ENCODE assay signal across 1 cellular context in genomic region chr1:79124756-79125155, GRCh38.
TF ChIP-seq lines count a peak whose summit lies in the region.

No MANE protein-coding gene starts in this region.

TF ChIP-seq in GM23338, 12 proteins besides CTCF, POLR2A, EP300 and RAD21:
- TF ChIP-seq, protein P1, sequence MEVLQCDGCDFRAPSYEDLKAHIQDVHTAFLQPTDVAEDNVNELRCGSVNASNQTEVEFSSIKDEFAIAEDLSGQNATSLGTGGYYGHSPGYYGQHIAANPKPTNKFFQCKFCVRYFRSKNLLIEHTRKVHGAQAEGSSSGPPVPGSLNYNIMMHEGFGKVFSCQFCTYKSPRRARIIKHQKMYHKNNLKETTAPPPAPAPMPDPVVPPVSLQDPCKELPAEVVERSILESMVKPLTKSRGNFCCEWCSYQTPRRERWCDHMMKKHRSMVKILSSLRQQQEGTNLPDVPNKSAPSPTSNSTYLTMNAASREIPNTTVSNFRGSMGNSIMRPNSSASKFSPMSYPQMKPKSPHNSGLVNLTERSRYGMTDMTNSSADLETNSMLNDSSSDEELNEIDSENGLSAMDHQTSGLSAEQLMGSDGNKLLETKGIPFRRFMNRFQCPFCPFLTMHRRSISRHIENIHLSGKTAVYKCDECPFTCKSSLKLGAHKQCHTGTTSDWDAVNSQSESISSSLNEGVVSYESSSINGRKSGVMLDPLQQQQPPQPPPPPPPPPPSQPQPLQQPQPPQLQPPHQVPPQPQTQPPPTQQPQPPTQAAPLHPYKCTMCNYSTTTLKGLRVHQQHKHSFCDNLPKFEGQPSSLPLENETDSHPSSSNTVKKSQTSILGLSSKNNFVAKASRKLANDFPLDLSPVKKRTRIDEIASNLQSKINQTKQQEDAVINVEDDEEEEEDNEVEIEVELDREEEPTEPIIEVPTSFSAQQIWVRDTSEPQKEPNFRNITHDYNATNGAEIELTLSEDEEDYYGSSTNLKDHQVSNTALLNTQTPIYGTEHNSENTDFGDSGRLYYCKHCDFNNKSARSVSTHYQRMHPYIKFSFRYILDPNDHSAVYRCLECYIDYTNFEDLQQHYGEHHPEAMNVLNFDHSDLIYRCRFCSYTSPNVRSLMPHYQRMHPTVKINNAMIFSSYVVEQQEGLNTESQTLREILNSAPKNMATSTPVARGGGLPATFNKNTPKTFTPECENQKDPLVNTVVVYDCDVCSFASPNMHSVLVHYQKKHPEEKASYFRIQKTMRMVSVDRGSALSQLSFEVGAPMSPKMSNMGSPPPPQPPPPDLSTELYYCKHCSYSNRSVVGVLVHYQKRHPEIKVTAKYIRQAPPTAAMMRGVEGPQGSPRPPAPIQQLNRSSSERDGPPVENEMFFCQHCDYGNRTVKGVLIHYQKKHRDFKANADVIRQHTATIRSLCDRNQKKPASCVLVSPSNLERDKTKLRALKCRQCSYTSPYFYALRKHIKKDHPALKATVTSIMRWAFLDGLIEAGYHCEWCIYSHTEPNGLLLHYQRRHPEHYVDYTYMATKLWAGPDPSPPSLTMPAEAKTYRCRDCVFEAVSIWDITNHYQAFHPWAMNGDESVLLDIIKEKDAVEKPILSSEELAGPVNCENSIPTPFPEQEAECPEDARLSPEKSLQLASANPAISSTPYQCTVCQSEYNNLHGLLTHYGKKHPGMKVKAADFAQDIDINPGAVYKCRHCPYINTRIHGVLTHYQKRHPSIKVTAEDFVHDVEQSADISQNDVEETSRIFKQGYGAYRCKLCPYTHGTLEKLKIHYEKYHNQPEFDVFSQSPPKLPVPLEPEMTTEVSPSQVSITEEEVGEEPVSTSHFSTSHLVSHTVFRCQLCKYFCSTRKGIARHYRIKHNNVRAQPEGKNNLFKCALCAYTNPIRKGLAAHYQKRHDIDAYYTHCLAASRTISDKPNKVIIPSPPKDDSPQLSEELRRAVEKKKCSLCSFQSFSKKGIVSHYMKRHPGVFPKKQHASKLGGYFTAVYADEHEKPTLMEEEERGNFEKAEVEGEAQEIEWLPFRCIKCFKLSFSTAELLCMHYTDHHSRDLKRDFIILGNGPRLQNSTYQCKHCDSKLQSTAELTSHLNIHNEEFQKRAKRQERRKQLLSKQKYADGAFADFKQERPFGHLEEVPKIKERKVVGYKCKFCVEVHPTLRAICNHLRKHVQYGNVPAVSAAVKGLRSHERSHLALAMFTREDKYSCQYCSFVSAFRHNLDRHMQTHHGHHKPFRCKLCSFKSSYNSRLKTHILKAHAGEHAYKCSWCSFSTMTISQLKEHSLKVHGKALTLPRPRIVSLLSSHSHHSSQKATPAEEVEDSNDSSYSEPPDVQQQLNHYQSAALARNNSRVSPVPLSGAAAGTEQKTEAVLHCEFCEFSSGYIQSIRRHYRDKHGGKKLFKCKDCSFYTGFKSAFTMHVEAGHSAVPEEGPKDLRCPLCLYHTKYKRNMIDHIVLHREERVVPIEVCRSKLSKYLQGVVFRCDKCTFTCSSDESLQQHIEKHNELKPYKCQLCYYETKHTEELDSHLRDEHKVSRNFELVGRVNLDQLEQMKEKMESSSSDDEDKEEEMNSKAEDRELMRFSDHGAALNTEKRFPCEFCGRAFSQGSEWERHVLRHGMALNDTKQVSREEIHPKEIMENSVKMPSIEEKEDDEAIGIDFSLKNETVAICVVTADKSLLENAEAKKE (CRISPR knock-in tag; IDR thresholded peaks at IDR 0.05) = no peak
- TF ChIP-seq EZH2phosphoT487 (IDR thresholded peaks at IDR 0.05; ENCODE audit: unreplicated experiment) = no peak
- no peak for TF ChIP-seq NANOG (IDR thresholded peaks at IDR 0.05; ENCODE audit: borderline replicate concordance)
- no peak for TF ChIP-seq JUNB (IDR thresholded peaks at IDR 0.05; ENCODE audit: unreplicated experiment)
- TF ChIP-seq, protein P2, sequence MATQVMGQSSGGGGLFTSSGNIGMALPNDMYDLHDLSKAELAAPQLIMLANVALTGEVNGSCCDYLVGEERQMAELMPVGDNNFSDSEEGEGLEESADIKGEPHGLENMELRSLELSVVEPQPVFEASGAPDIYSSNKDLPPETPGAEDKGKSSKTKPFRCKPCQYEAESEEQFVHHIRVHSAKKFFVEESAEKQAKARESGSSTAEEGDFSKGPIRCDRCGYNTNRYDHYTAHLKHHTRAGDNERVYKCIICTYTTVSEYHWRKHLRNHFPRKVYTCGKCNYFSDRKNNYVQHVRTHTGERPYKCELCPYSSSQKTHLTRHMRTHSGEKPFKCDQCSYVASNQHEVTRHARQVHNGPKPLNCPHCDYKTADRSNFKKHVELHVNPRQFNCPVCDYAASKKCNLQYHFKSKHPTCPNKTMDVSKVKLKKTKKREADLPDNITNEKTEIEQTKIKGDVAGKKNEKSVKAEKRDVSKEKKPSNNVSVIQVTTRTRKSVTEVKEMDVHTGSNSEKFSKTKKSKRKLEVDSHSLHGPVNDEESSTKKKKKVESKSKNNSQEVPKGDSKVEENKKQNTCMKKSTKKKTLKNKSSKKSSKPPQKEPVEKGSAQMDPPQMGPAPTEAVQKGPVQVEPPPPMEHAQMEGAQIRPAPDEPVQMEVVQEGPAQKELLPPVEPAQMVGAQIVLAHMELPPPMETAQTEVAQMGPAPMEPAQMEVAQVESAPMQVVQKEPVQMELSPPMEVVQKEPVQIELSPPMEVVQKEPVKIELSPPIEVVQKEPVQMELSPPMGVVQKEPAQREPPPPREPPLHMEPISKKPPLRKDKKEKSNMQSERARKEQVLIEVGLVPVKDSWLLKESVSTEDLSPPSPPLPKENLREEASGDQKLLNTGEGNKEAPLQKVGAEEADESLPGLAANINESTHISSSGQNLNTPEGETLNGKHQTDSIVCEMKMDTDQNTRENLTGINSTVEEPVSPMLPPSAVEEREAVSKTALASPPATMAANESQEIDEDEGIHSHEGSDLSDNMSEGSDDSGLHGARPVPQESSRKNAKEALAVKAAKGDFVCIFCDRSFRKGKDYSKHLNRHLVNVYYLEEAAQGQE (IDR thresholded peaks at IDR 0.05; ENCODE audit: unreplicated experiment) = no peak
- no peak for TF ChIP-seq ZNF331 (CRISPR knock-in tag; IDR thresholded peaks at IDR 0.05; ENCODE audit: low read depth)
- no peak for TF ChIP-seq STAT1 (IDR thresholded peaks at IDR 0.05; ENCODE audit: unreplicated experiment)
- TF ChIP-seq CREB1 (CRISPR knock-in tag; IDR thresholded peaks at IDR 0.05; ENCODE audit: low read depth) = no peak
- no peak for TF ChIP-seq ZNF114 (CRISPR knock-in tag; IDR thresholded peaks at IDR 0.05)
- no peak for TF ChIP-seq EZH2 (IDR thresholded peaks at IDR 0.05; ENCODE audit: low read depth, unreplicated experiment)
- no peak for TF ChIP-seq ETS1 (IDR thresholded peaks at IDR 0.05)
TF ChIP-seq in GM23338: peak in this region for 0.
